9 cellular contexts compared by ENCODE assay signal in genomic region chr5:93894471-93895354, GRCh38.
DNase-seq lines count a peak whose midpoint lies in the region; ATAC-seq and TF ChIP-seq lines count a peak whose summit lies in the region.
"Had no signal": no experiment of that assay in that cellular context is flagged by ENCODE, and none has a peak within 500 bp of the region (broad histone marks: within the 10 kb centered on the region; RNA-seq: fewer than 3 reads in every experiment).

No MANE protein-coding gene starts in this region.

- H3K4me1 Mint-ChIP-seq in GM23338 (no peaks in the 10 kb centered on the region; the same call in 2 of the 3 replicates), immature natural killer cell (no peaks in the 10 kb centered on the region)

- no peaks in the 10 kb centered on the region for H4K20me1 ChIP-seq in GM23338 (replicated peaks; ENCODE audit: insufficient read depth)

- no peak for ATAC-seq in GM23338
- no peak for ATAC-seq in HG03175 (IDR thresholded peaks at IDR 0.05; ENCODE audit: unreplicated experiment)
- ATAC-seq in HG02759 (IDR thresholded peaks at IDR 0.05; ENCODE audit: unreplicated experiment), result no peak

- H3K27ac ChIP-seq in GM23338 (ENCODE audit: low read depth), result no peak overlapping the region
- H3K27ac ChIP-seq: uterus had no signal

- H3K36me3 ChIP-seq in GM23338 (ENCODE audit: insufficient read depth), result no peaks in the 10 kb centered on the region
- H3K36me3 ChIP-seq: uterus had no signal

- H3K79me2 ChIP-seq in GM23338 (replicated peaks; ENCODE audit: insufficient read depth), result no peaks in the 10 kb centered on the region

- H3K27me3 Mint-ChIP-seq in GM23338 (ENCODE audit: insufficient read depth, low read depth, poor library complexity), result no peaks in the 10 kb centered on the region
- no peaks in the 10 kb centered on the region for H3K27me3 Mint-ChIP-seq in immature natural killer cell (ENCODE audit: low read depth in 3 of 3)

- DNase-seq in AG04449 (ENCODE audit: low read depth, low spot score) (no peak), GM23338 (ENCODE audit: low spot score) (peak; percentile 33), RKO (ENCODE audit: low spot score) (peak; percentile 51), foreskin fibroblast (peak in 1 of 2 donors; percentile 26), immature natural killer cell (no peak)
- DNase-seq in activated naive CD4-positive, alpha-beta T cell treated with Interleukin-2 at 50 U/mL for 16 hours, result no peak
- DNase-seq: uterus had no signal

- peak; percentile 33 for TF ChIP-seq CTCF in AG04449 (IDR thresholded peaks at IDR 0.05; ENCODE audit: insufficient read depth, low read length, missing control alignments)
- TF ChIP-seq CTCF in GM23338 (conservative IDR thresholded peaks at IDR 0.05; ENCODE audit: low read depth in 2 of 2), result peak; percentile 68
- TF ChIP-seq CTCF in foreskin fibroblast (IDR thresholded peaks at IDR 0.05; ENCODE audit: low read depth, low read length), result peak; percentile 67

- POLR2A ChIA-PET in AG04449 (lab: Yijun Ruan, JAX), result no interaction called here

- H3K4me3 ChIP-seq in AG04449 (ENCODE audit: low read depth, low read length) (no peak overlapping the region), GM23338 (no peak overlapping the region), foreskin fibroblast (ENCODE audit: low read depth in 1 of 2, low read length in 2 of 2) (no peak overlapping the region)
- H3K4me3 ChIP-seq: uterus had no signal

- no peaks in the 10 kb centered on the region for H3K4me1 ChIP-seq in GM23338 (ENCODE audit: insufficient read depth)
- H3K4me1 ChIP-seq: uterus had no signal

- no peak overlapping the region for H3K4me3 Mint-ChIP-seq in GM23338
- H3K4me3 Mint-ChIP-seq in immature natural killer cell, result no peak overlapping the region

- no peak overlapping the region for H2AFZ ChIP-seq in GM23338

- H3K36me3 Mint-ChIP-seq in GM23338 (ENCODE audit: low read depth) (no peaks in the 10 kb centered on the region), immature natural killer cell (no peaks in the 10 kb centered on the region)

- no peak overlapping the region for H3K27ac Mint-ChIP-seq in GM23338
- H3K27ac Mint-ChIP-seq in immature natural killer cell, result no peak overlapping the region

- H3K9me3 Mint-ChIP-seq in GM23338, result no peaks in the 10 kb centered on the region
- H3K9me3 Mint-ChIP-seq in immature natural killer cell, result no peaks in the 10 kb centered on the region

- no peaks in the 10 kb centered on the region for H3F3A ChIP-seq in GM23338 (replicated peaks; ENCODE audit: low read depth)

- H3K9me2 ChIP-seq in GM23338 (ENCODE audit: insufficient read depth), result no peaks in the 10 kb centered on the region

- no peak overlapping the region for H3K4me2 ChIP-seq in GM23338

- CTCF ChIA-PET in AG04449 (lab: Yijun Ruan, JAX), result interaction anchor here (0.7 to 2.1 kb wide), 16 partner anchors 8 to 795 kb away, joined by 3 to 12 read pairs (median 3); no protein-coding TSS in a partner anchor

- no peaks in the 10 kb centered on the region for H3K27me3 ChIP-seq in GM23338 (ENCODE audit: insufficient read depth)
- H3K27me3 ChIP-seq: uterus had no signal

TF ChIP-seq in GM23338, 12 proteins besides CTCF, POLR2A, EP300 and RAD21 (continues in another document):
- TF ChIP-seq JUNB (IDR thresholded peaks at IDR 0.05; ENCODE audit: unreplicated experiment) (no peak), EZH2 (IDR thresholded peaks at IDR 0.05; ENCODE audit: low read depth, unreplicated experiment) (no peak), CREB1 (CRISPR knock-in tag; IDR thresholded peaks at IDR 0.05; ENCODE audit: low read depth) (no peak), REST (IDR thresholded peaks at IDR 0.05; ENCODE audit: unreplicated experiment) (no peak), NANOG (IDR thresholded peaks at IDR 0.05; ENCODE audit: borderline replicate concordance) (no peak), ZNF114 (CRISPR knock-in tag; IDR thresholded peaks at IDR 0.05) (no peak), ETS1 (IDR thresholded peaks at IDR 0.05) (no peak), EZH2phosphoT487 (IDR thresholded peaks at IDR 0.05; ENCODE audit: unreplicated experiment) (no peak), POLR2AphosphoS5 (IDR thresholded peaks at IDR 0.05; ENCODE audit: low read depth) (no peak), STAT1 (IDR thresholded peaks at IDR 0.05; ENCODE audit: unreplicated experiment) (no peak)

Comparison
In these comparisons a context has a peak if more than half of its experiments do, and no peak if none do; other contexts are left out.
1. DNase-seq: peak in GM23338 (single experiment) and RKO (single experiment); none in AG04449 (single experiment), activated naive CD4-positive, alpha-beta T cell treated with Interleukin-2 at 50 U/mL for 16 hours (single experiment) and immature natural killer cell (0 of 3).
2. Peak in every context shown above with its lines, with median percentiles within 50 percentile points of each other: CTCF ChIP-seq.